Comparison of ENCODE assay signal across 9 cellular contexts in the genomic region with DNA sequence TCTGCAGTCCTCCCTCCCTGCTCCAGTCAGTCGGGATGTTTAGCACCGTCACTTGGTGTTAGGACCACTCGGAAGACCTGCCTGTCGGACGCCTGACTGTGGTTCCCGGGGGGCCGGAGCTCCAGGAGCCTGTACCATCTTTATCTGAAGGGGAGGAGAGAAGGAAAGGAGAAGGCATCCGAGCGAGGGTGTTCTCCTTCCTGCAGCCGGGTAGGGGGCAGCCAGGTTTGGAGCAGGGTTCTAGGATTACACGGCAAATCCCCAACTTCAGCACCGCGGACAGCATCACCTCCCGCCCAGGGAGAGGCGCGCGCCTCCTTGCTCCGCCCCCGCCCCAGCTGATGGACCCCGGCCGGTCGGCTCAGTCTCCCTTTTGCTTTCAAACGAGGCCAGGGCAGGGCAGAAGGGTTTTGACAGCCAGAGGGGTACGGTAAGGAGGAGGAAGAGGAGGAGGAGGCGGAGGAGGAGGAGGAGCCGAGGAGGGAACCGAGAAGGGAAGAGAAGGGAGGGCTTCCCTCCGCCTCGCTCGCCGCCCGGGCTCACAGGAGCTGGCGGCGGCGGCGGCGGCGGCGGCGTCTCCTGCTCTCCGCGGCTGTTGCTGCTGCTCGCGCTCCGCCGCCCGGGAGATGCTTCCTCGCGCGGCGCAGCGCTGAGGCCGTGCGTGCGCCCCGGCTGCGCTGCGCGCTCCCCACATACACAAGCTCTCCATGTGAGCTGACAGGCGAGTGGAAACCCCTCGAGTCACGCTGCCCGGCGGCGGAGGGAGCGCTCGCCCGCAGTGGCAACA. TPM values are rescaled to one million over a fixed set of nuclear protein-coding genes. Genes with fewer than 3 reads are reported as not detected.
DNase-seq lines count a peak whose midpoint lies in the region; ATAC-seq and TF ChIP-seq lines count a peak whose summit lies in the region.
"Had no signal": no experiment of that assay in that cellular context is flagged by ENCODE, and none has a peak within 500 bp of the region (broad histone marks: within the 10 kb centered on the region; RNA-seq: fewer than 3 reads in every experiment).

No MANE protein-coding gene starts in this region.

- no peak for TF ChIP-seq CTCF in left lung (IDR thresholded peaks at IDR 0.05)

- peak; percentile 98 for ATAC-seq in left lung
- no peak for ATAC-seq in HG03045 (IDR thresholded peaks at IDR 0.05; ENCODE audit: unreplicated experiment)
- ATAC-seq in HG03469 (IDR thresholded peaks at IDR 0.05; ENCODE audit: unreplicated experiment), result no peak

- peaks cover 11% of the 10 kb centered on the region for H3K27me3 Mint-ChIP-seq in IgD-negative memory B cell

- H3K9me3 Mint-ChIP-seq in IgD-negative memory B cell, result peaks cover 0 to 3% (median 1%) of the 10 kb centered on the region in 3 donors

- H3K36me3 ChIP-seq in ectodermal cell (ENCODE audit: control insufficient read depth, insufficient read depth, low read length) (no peaks in the 10 kb centered on the region), left lung (no peaks in the 10 kb centered on the region)

- no peaks in the 10 kb centered on the region for H3K36me3 Mint-ChIP-seq in IgD-negative memory B cell

- DNase-seq in GM03348 (ENCODE audit: low spot score) (peak; percentile 85), SW480 (ENCODE audit: low spot score) (peak; percentile 5), left lung (peak; percentile 52 to 77)
- DNase-seq in stimulated activated CD4-positive, alpha-beta T cell treated with anti-CD3 and anti-CD28 coated beads, TNF-alpha, amount 100 ng/mL, for 48 hours (ENCODE audit: low read depth in 3 of 3), result peak in 2 of 3 donors; percentile 1 to 2

- WGBS in ectodermal cell, 2 experiments, result 1% methylated on average over 68 of the region's 68 CpGs

- peak overlapping the region in 1 of 3 donors; percentile 14 for H3K27ac Mint-ChIP-seq in IgD-negative memory B cell

- H3K27ac ChIP-seq in ectodermal cell (ENCODE audit: insufficient read depth, low read depth, low read length, poor library complexity, severe bottlenecking) (no peak overlapping the region), left lung (no peak overlapping the region)

- peaks cover 3 to 7% (median 6%) of the 10 kb centered on the region in 3 donors for H3K4me1 Mint-ChIP-seq in IgD-negative memory B cell

- peak overlapping the region in 3 of 4 donors; percentile 44 to 67 (median 67) for H3K4me3 Mint-ChIP-seq in IgD-negative memory B cell

- H3K4me3 ChIP-seq in ectodermal cell (ENCODE audit: insufficient read depth, low read depth, low read length) (peak overlapping the region; percentile 52), left lung (peak overlapping the region; percentile 23 to 27)

- intact Hi-C loops in left lung (cut with DNase I), result no loop called here

- H3K27me3 ChIP-seq in ectodermal cell (ENCODE audit: control insufficient read depth, insufficient read depth, low read length, poor library complexity, severe bottlenecking), result peaks cover 32% of the 10 kb centered on the region
- H3K27me3 ChIP-seq in left lung, result peaks cover 11 to 61% of the 10 kb centered on the region in 2 donors

- H3K4me1 ChIP-seq in ectodermal cell (ENCODE audit: control insufficient read depth, insufficient read depth, low read length), result no peaks in the 10 kb centered on the region
- peaks cover 7 to 11% of the 10 kb centered on the region in 2 donors for H3K4me1 ChIP-seq in left lung

- H3K9me3 ChIP-seq in ectodermal cell (ENCODE audit: control insufficient read depth, low read length) (no peaks in the 10 kb centered on the region), left lung (no peaks in the 10 kb centered on the region)

RNA-seq across cellular contexts. Expression of a gene that starts 0.7 kb away (rescaled TPM):
- polyA plus RNA-seq in IgD-negative memory B cell, result 47.3 TPM
- 133 TPM for polyA plus RNA-seq in ectodermal cell (2013, experiment 1 of 4)
- 145 TPM for polyA plus RNA-seq in ectodermal cell (2013, experiment 2 of 4)
- polyA plus RNA-seq in ectodermal cell (2013, experiment 3 of 4), result 79.4 TPM
- 84.8 TPM for polyA plus RNA-seq in ectodermal cell (2013, experiment 4 of 4)
- 1 to 10 TPM in 1 of 2 donors, under 1 TPM in 1; 0.94 to 2.3 TPM for total RNA-seq in left lung
- total RNA-seq: T-helper 2 cell treated with Interferon-gamma antibody and Interleukin-4, amounts not matched to agents 100 ng/mL and 5 ng/mL, for 36 hours had no signal

Comparison
In these comparisons a context has a peak if more than half of its experiments do, and no peak if none do; other contexts are left out.
1. DNase-seq: peak in every context shown above with its lines; median percentile 85 in GM03348; 64 in left lung; 5 in SW480; 2 in stimulated activated CD4-positive, alpha-beta T cell treated with anti-CD3 and anti-CD28 coated beads, TNF-alpha, amount 100 ng/mL, for 48 hours.